24 cellular contexts compared by ENCODE assay signal in genomic region chr12:76246611-76247010, GRCh38.
"Had no signal": no experiment of that assay in that cellular context is flagged by ENCODE, and none has a peak within 500 bp of the region (broad histone marks: within the 10 kb centered on the region; RNA-seq: fewer than 3 reads in every experiment).

No MANE protein-coding gene starts in this region.

- H3K27ac Mint-ChIP-seq: mesothelial cell of epicardium; natural killer cell; stimulated activated effector memory CD8-positive, alpha-beta T cell treated with anti-CD3 and anti-CD28 coated beads, Interleukin-12 subunit alpha, Interleukin-12 subunit beta, amount 100 ng/mL, for 72 hours; stimulated activated naive CD8-positive, alpha-beta T cell treated with anti-CD3 and anti-CD28 coated beads, Interleukin-15, Interleukin-2, amounts not matched to agents 100 ng/mL and 50 ng/mL, for 24 hours had no signal

- H3K4me3 ChIP-seq: lung, pancreas, prostate gland, spleen, suprapubic skin, thoracic aorta, tibial artery, upper lobe of right lung had no signal

- H3K36me3 ChIP-seq: pancreas, prostate gland, spleen, suprapubic skin, thoracic aorta, tibial artery, upper lobe of right lung had no signal

- H3K9me3 ChIP-seq: pancreas, prostate gland, spleen, suprapubic skin, thoracic aorta, tibial artery, upper lobe of right lung had no signal

- ATAC-seq: natural killer cell; pancreas; stimulated activated effector memory CD8-positive, alpha-beta T cell treated with anti-CD3 and anti-CD28 coated beads, Interleukin-12 subunit alpha, Interleukin-12 subunit beta, amount 100 ng/mL, for 72 hours; upper lobe of right lung had no signal

- H3K36me3 Mint-ChIP-seq: mesothelial cell of epicardium; naive B cell; natural killer cell; stimulated activated effector memory CD8-positive, alpha-beta T cell treated with anti-CD3 and anti-CD28 coated beads, Interleukin-12 subunit alpha, Interleukin-12 subunit beta, amount 100 ng/mL, for 72 hours had no signal

- DNase-seq: hippocampal formation; kidney glomerular epithelial cell; mesendoderm; naive B cell; natural killer cell; nucleus accumbens; pancreas; posterior cingulate gyrus; retina; small intestine; spleen; stimulated activated CD4-positive, alpha-beta T cell treated with anti-CD3 and anti-CD28 coated beads, Interleukin-4, amount 100 ng/mL, for 24 hours; stimulated activated naive CD4-positive, alpha-beta T cell; tibial artery; trophoblast cell; upper lobe of right lung had no signal

- H3K27me3 ChIP-seq: pancreas, spleen, suprapubic skin, tibial artery, upper lobe of right lung had no signal

- H3K4me1 Mint-ChIP-seq: naive B cell; natural killer cell; stimulated activated effector memory CD8-positive, alpha-beta T cell treated with anti-CD3 and anti-CD28 coated beads, Interleukin-12 subunit alpha, Interleukin-12 subunit beta, amount 100 ng/mL, for 72 hours had no signal

- H3K27ac ChIP-seq: pancreas, prostate gland, spleen, suprapubic skin, thoracic aorta, tibial artery, upper lobe of right lung had no signal

- H3K9me3 Mint-ChIP-seq: mesothelial cell of epicardium; naive B cell; natural killer cell; neural crest cell; stimulated activated effector memory CD8-positive, alpha-beta T cell treated with anti-CD3 and anti-CD28 coated beads, Interleukin-12 subunit alpha, Interleukin-12 subunit beta, amount 100 ng/mL, for 72 hours; stimulated activated naive CD8-positive, alpha-beta T cell treated with anti-CD3 and anti-CD28 coated beads, Interleukin-15, Interleukin-2, amounts not matched to agents 100 ng/mL and 50 ng/mL, for 24 hours had no signal

- H3K4me1 ChIP-seq: pancreas, prostate gland, spleen, suprapubic skin, tibial artery, upper lobe of right lung had no signal

- H3K4me3 Mint-ChIP-seq: mesothelial cell of epicardium; naive B cell; natural killer cell; neural crest cell; stimulated activated effector memory CD8-positive, alpha-beta T cell treated with anti-CD3 and anti-CD28 coated beads, Interleukin-12 subunit alpha, Interleukin-12 subunit beta, amount 100 ng/mL, for 72 hours; stimulated activated naive CD8-positive, alpha-beta T cell treated with anti-CD3 and anti-CD28 coated beads, Interleukin-15, Interleukin-2, amounts not matched to agents 100 ng/mL and 50 ng/mL, for 24 hours had no signal
